Comparison of ENCODE assay signal across 1 cellular context in the genomic region with DNA sequence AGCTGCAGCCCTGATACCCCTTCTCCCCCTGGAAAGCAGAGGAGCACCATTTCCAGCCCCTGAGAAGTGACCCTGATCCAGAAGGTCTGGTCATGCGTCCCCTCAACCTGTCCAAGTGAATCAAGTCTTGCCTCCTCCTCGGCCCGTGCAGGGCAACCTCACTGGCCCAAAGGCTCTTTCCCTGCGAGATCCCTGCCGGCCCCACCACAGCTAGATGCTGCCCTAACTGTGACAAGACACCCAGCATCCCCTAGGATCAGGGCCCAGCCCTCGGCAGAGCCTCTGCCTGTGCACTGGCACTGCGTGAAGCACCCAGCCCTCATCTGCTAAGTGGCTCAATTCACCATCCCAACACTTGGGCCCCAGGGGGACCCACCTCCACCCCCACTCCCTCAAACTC.
TF ChIP-seq lines count a peak whose summit lies in the region.

No MANE protein-coding gene starts in this region.

TF ChIP-seq in HepG2, 621 proteins besides CTCF, POLR2A, EP300 and RAD21 (continued from another document):
- no peak for TF ChIP-seq ARHGAP35 (CRISPR knock-in tag; IDR thresholded peaks at IDR 0.05; ENCODE audit: borderline replicate concordance)
- TF ChIP-seq GFI1 (CRISPR knock-in tag; IDR thresholded peaks at IDR 0.05; ENCODE audit: borderline replicate concordance) = no peak
- 0 out of 2 replicates have a peak, but pooled peaks have one; percentile 55 for TF ChIP-seq ZNF253 (CRISPR knock-in tag; IDR thresholded peaks at IDR 0.05; ENCODE audit: borderline replicate concordance)
- TF ChIP-seq ZNF3 (CRISPR knock-in tag; IDR thresholded peaks at IDR 0.05) = no peak
- TF ChIP-seq, protein P1, sequence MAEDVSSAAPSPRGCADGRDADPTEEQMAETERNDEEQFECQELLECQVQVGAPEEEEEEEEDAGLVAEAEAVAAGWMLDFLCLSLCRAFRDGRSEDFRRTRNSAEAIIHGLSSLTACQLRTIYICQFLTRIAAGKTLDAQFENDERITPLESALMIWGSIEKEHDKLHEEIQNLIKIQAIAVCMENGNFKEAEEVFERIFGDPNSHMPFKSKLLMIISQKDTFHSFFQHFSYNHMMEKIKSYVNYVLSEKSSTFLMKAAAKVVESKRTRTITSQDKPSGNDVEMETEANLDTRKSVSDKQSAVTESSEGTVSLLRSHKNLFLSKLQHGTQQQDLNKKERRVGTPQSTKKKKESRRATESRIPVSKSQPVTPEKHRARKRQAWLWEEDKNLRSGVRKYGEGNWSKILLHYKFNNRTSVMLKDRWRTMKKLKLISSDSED (CRISPR knock-in tag; IDR thresholded peaks at IDR 0.05) = peak; percentile 33; the same call in 1 of the 2 replicates
- TF ChIP-seq ZBTB1 (CRISPR knock-in tag; IDR thresholded peaks at IDR 0.05; ENCODE audit: borderline replicate concordance) = no peak
- no peak for TF ChIP-seq PHF8 (CRISPR knock-in tag; IDR thresholded peaks at IDR 0.05)
- TF ChIP-seq XRCC5 (optimal IDR thresholded peaks at IDR 0.05; ENCODE audit: low read length) = no peak
- 0 out of 2 replicates have a peak, but pooled peaks have one; percentile 29 for TF ChIP-seq PITX1 (CRISPR knock-in tag; IDR thresholded peaks at IDR 0.05)
